Comparison of ENCODE assay signal across 2 cellular contexts in the genomic region with DNA sequence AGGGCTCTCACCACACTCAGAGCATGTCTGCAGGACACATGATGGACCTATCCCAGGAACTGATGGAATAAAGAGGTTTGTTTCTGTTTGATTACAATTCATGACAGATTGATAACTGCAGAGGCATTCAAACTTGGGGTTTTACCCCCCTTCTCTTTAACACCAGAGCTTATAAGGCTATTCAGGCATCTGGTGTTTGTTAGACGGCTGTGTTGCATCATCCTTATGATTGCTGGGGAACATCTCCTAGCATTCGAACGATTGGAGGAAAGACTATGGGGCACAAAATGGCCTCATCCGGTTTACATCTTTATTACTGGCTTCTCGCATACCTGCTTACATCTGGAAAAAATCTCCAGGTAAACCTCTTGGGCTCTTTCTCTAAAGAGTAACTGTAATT.
TF ChIP-seq lines count a peak whose summit lies in the region.

No MANE protein-coding gene starts in this region.

TF ChIP-seq in IMR-90, 13 proteins besides CTCF, POLR2A, EP300 and RAD21:
- TF ChIP-seq RCOR1 (IDR thresholded peaks at IDR 0.05; ENCODE audit: insufficient replicate concordance, low read length): no peak
- peak; percentile 50; the same call in 1 of the 2 replicates for TF ChIP-seq CEBPB (IDR thresholded peaks at IDR 0.05; ENCODE audit: low read depth, low read length)
- TF ChIP-seq, protein P1, sequence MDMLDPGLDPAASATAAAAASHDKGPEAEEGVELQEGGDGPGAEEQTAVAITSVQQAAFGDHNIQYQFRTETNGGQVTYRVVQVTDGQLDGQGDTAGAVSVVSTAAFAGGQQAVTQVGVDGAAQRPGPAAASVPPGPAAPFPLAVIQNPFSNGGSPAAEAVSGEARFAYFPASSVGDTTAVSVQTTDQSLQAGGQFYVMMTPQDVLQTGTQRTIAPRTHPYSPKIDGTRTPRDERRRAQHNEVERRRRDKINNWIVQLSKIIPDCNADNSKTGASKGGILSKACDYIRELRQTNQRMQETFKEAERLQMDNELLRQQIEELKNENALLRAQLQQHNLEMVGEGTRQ (IDR thresholded peaks at IDR 0.05; ENCODE audit: low read depth, low read length): no peak

TF ChIP-seq in H1, 55 proteins besides CTCF, POLR2A, EP300 and RAD21:
- no peak for TF ChIP-seq CBX5 (IDR thresholded peaks at IDR 0.05; ENCODE audit: low read depth, low read length)
- no peak for TF ChIP-seq PHF8 (conservative IDR thresholded peaks at IDR 0.05; ENCODE audit: low read depth, low read length)
- no peak for TF ChIP-seq KDM4A (IDR thresholded peaks at IDR 0.05; ENCODE audit: low read depth, low read length, severe bottlenecking)
- TF ChIP-seq TEAD4 (IDR thresholded peaks at IDR 0.05; ENCODE audit: low read depth, low read length): no peak
- TF ChIP-seq SRF (IDR thresholded peaks at IDR 0.05; ENCODE audit: low read depth, low read length): no peak
- no peak for TF ChIP-seq CHD1 (IDR thresholded peaks at IDR 0.05; ENCODE audit: low read depth, low read length)
- TF ChIP-seq SAP30 (IDR thresholded peaks at IDR 0.05; ENCODE audit: insufficient read depth, insufficient replicate concordance, low read length): no peak
- TF ChIP-seq RXRA (IDR thresholded peaks at IDR 0.05; ENCODE audit: insufficient read depth, low read depth, low read length): no peak
- TF ChIP-seq, protein P2, sequence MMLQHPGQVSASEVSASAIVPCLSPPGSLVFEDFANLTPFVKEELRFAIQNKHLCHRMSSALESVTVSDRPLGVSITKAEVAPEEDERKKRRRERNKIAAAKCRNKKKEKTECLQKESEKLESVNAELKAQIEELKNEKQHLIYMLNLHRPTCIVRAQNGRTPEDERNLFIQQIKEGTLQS (IDR thresholded peaks at IDR 0.05; ENCODE audit: insufficient read depth, low read depth, low read length): no peak
- TF ChIP-seq KDM5A (IDR thresholded peaks at IDR 0.05; ENCODE audit: low read length): no peak
- no peak for TF ChIP-seq ZNF274 (IDR thresholded peaks at IDR 0.05; ENCODE audit: borderline replicate concordance, extremely low read depth, low read length)
- TF ChIP-seq TCF12 (IDR thresholded peaks at IDR 0.05; ENCODE audit: low read depth, low read length): no peak
- TF ChIP-seq SIN3A (conservative IDR thresholded peaks at IDR 0.05 in 1 of 2, IDR thresholded peaks at IDR 0.05 in 1 of 2; ENCODE audit: low read depth in 1 of 2, low read length in 2 of 2): no peak
- no peak for TF ChIP-seq POU5F1 (IDR thresholded peaks at IDR 0.05; ENCODE audit: low read depth, low read length)
- TF ChIP-seq SIX5 (IDR thresholded peaks at IDR 0.05; ENCODE audit: low read depth, low read length): no peak
- no peak for TF ChIP-seq SP4 (IDR thresholded peaks at IDR 0.05; ENCODE audit: low read length)
- no peak for TF ChIP-seq BCL11A (IDR thresholded peaks at IDR 0.05; ENCODE audit: low read depth in 2 of 2, low read length in 2 of 2)
- TF ChIP-seq HDAC2 (IDR thresholded peaks at IDR 0.05; ENCODE audit: borderline replicate concordance in 1 of 2, low read depth in 2 of 2, low read length in 2 of 2): no peak
- TF ChIP-seq YY1 (IDR thresholded peaks at IDR 0.05; ENCODE audit: low read depth, low read length): no peak
